ENCODE assay signal across 8 cellular contexts in the genomic region with DNA sequence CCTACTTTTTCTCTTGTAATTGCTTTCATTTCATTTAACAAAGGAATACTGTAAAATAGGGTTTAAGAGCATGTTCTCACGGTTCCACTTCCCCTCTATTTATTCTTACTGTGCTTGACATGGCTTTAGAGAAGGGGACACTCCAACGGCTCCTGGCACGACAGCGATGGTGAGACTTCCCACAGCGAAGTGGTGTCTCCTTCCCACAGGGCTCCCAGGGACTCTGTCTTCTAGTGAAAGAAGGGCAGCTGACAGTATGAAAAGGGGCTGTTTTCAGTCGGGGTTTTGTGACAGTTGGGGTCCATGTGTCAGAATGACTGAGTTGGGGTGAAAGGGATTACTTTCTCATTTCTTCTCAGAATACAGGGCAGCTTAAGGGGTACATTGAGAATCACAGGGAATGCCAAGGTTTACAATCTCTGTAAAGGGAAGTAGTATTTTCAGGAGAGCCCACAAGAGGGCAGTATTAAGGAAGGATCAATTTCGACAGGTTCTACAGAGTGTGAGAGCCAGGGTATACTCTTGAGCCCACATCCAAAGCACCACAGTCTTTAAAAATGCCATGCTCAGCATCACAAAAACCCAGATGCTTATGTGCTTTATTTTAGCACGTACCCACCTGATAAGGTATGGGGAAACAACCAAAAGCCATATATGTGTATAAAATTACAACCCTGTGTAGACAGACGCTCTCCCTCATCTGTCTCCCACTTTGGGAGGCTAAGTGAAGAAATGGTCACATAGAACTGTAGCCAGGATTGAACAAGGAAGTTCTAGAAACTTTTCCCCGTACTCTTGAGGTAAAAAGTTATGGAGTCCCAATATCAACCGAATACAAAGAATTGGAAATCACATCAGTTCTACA. TPM values are rescaled to one million over a fixed set of nuclear protein-coding genes. Genes with fewer than 3 reads are reported as not detected.
DNase-seq lines count a peak whose midpoint lies in the region; ATAC-seq and TF ChIP-seq lines count a peak whose summit lies in the region.

No MANE protein-coding gene starts in this region.

- H3K36me3 ChIP-seq in RWPE2 (ENCODE audit: low read depth) (no peaks in the 10 kb centered on the region), left ventricle myocardium inferior (no peaks in the 10 kb centered on the region)

- H3K4me1 ChIP-seq in RWPE2 (ENCODE audit: insufficient read depth, poor library complexity, severe bottlenecking) (peaks cover 7% of the 10 kb centered on the region), left ventricle myocardium inferior (no peaks in the 10 kb centered on the region)

- H3K9me3 ChIP-seq in RWPE2 (ENCODE audit: severe bottlenecking) (no peaks in the 10 kb centered on the region), left ventricle myocardium inferior (replicated peaks) (no peaks in the 10 kb centered on the region)

- ATAC-seq in HG02610 (IDR thresholded peaks at IDR 0.05; ENCODE audit: unreplicated experiment): peak; percentile 43
- ATAC-seq in RWPE2 (ENCODE audit: low read depth): peak; percentile 56; the same call in 2 of the 3 replicates
- ATAC-seq in HG02981 (IDR thresholded peaks at IDR 0.05; ENCODE audit: unreplicated experiment): no peak
- ATAC-seq in GM21381 (IDR thresholded peaks at IDR 0.05; ENCODE audit: unreplicated experiment): no peak
- ATAC-seq in HG02623 (IDR thresholded peaks at IDR 0.05; ENCODE audit: unreplicated experiment): no peak

- H3K27ac ChIP-seq in RWPE2 (ENCODE audit: poor library complexity, severe bottlenecking): no peak overlapping the region
- no peak overlapping the region for H3K27ac ChIP-seq in left ventricle myocardium inferior (replicated peaks)

- intact Hi-C loops in left ventricle myocardium inferior (cut with micrococcal nuclease): no loop called here

- no peaks in the 10 kb centered on the region for H3K27me3 ChIP-seq in RWPE2 (ENCODE audit: insufficient read depth, poor library complexity, severe bottlenecking)
- peaks cover 17% of the 10 kb centered on the region for H3K27me3 ChIP-seq in left ventricle myocardium inferior (ENCODE audit: low read depth)

- TF ChIP-seq CTCF in RWPE2 (IDR thresholded peaks at IDR 0.05; ENCODE audit: poor library complexity, severe bottlenecking): peak; percentile 50
- TF ChIP-seq CTCF in left ventricle myocardium inferior (IDR thresholded peaks at IDR 0.05; ENCODE audit: borderline replicate concordance): peak; percentile 70

- peak; percentile 13 for DNase-seq in COLO668 (lab: John Stamatoyannopoulos, UW; ENCODE audit: unreplicated experiment)
- no peak for DNase-seq in RWPE2 (ENCODE audit: low spot score)
- DNase-seq in left ventricle myocardium inferior: no peak
- DNase-seq in cortex of kidney (lab: John Stamatoyannopoulos, UW): no peak

- H3K4me3 ChIP-seq in RWPE2 (ENCODE audit: severe bottlenecking): no peak overlapping the region
- H3K4me3 ChIP-seq in left ventricle myocardium inferior: no peak overlapping the region

RNA-seq across cellular contexts. Expression of a gene that starts 31.3 kb away (rescaled TPM):
- total RNA-seq in left ventricle myocardium inferior: 3.7 TPM

Comparison
In these comparisons a context has a peak if more than half of its experiments do, and no peak if none do; other contexts are left out.
1. ATAC-seq: peak in HG02610 (single experiment) and RWPE2 (single experiment); none in HG02981 (single experiment), GM21381 (single experiment) and HG02623 (single experiment).